Comparison of ENCODE assay signal across 15 cellular contexts in the genomic region with DNA sequence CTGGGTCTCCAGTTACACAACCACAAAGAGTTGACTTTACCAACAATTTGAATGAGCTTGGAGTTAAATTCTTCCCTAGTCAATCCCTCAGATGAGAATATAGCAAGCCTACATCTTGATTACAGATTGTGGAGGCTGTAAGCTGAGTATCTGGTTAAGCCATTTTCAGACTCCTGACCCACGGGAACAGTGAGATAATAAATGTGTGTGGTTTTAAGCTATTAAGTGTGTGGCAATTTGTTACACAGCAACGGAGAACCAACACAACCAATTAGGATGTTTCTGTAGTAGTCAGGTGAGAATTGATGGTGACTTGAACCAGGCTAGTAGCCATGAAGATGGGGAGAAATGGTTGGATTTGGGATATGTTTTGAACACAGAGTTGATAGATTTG. TPM values are rescaled to one million over a fixed set of nuclear protein-coding genes. Genes with fewer than 3 reads are reported as not detected.
DNase-seq lines count a peak whose midpoint lies in the region; ATAC-seq, FAIRE-seq and TF ChIP-seq lines count a peak whose summit lies in the region.
"Had no signal": no experiment of that assay in that cellular context is flagged by ENCODE, and none has a peak within 500 bp of the region (broad histone marks: within the 10 kb centered on the region; RNA-seq: fewer than 3 reads in every experiment).

No MANE protein-coding gene starts in this region.

- peaks cover 39% of the 10 kb centered on the region for H3K4me1 Mint-ChIP-seq in osteocyte (ENCODE audit: unreplicated experiment)
- peaks cover 0 to 2% (median 0%) of the 10 kb centered on the region in 4 donors for H3K4me1 Mint-ChIP-seq in naive thymus-derived CD8-positive, alpha-beta T cell

- no peaks in the 10 kb centered on the region for H3K9me3 ChIP-seq in A549
- H3K9me3 ChIP-seq: prostate gland had no signal

- FAIRE-seq in A549 (lab: Jason Lieb, UNC) = no peak
- FAIRE-seq: colon, H1 had no signal

- POLR2A ChIA-PET in A549 (lab: Yijun Ruan, JAX) = interaction anchor here (0.8 to 2.3 kb wide), 5 partner anchors 12 to 111 kb away, joined by 3 to 17 read pairs (median 4); a partner anchor contains a TSS
- POLR2A ChIA-PET in naive thymus-derived CD8-positive, alpha-beta T cell (lab: Charles Lee) = no interaction called here

- H3K9me3 Mint-ChIP-seq in osteocyte (ENCODE audit: unreplicated experiment) = no peaks in the 10 kb centered on the region
- no peaks in the 10 kb centered on the region for H3K9me3 Mint-ChIP-seq in naive thymus-derived CD8-positive, alpha-beta T cell

- CTCF ChIA-PET in A549 (lab: Yijun Ruan, JAX) = interaction anchor here (0.9 to 1.8 kb wide), 5 partner anchors 33 to 159 kb away, joined by 3 to 11 read pairs (median 4); no protein-coding TSS in a partner anchor

- peak overlapping the region; percentile 60 for H3K4me2 ChIP-seq in A549

- DNase-seq in A549 (ENCODE audit: low read depth in 1 of 2, low spot score in 1 of 2) (no peak), HuH-7 (ENCODE audit: low spot score) (peak; percentile 43), epithelial cell of prostate (ENCODE audit: low read depth, low spot score) (no peak), osteocyte (ENCODE audit: extremely low spot score, unreplicated experiment) (no peak), KG1 (lab: John Stamatoyannopoulos, UW) (no peak), foreskin keratinocyte (no peak)
- DNase-seq in naive thymus-derived CD8-positive, alpha-beta T cell = no peak
- DNase-seq: activated CD4-positive, alpha-beta T cell treated with anti-CD3 and anti-CD28 coated beads for 4 hours; activated gamma-delta T cell; hippocampal formation; NCI-H1436 treated with DMSO at 0.1 percent for 48 hours had no signal

- no peak for TF ChIP-seq CTCF in A549 (IDR thresholded peaks at IDR 0.05)
- TF ChIP-seq CTCF in osteocyte (IDR thresholded peaks at IDR 0.05) = no peak
- no peak for TF ChIP-seq CTCF in foreskin keratinocyte (conservative IDR thresholded peaks at IDR 0.05)

- no peak for TF ChIP-seq POLR2A in A549 (IDR thresholded peaks at IDR 0.05; ENCODE audit: low read length)

- no peak overlapping the region for H3K4me3 Mint-ChIP-seq in osteocyte (ENCODE audit: unreplicated experiment)
- no peak overlapping the region for H3K4me3 Mint-ChIP-seq in naive thymus-derived CD8-positive, alpha-beta T cell

- H3K4me1 ChIP-seq in A549 (peaks cover 59% of the 10 kb centered on the region), foreskin keratinocyte (peaks cover 18% of the 10 kb centered on the region)
- H3K4me1 ChIP-seq: prostate gland had no signal

- no peak for ATAC-seq in A549
- ATAC-seq in naive thymus-derived CD8-positive, alpha-beta T cell = no peak
- ATAC-seq in HG03460 (IDR thresholded peaks at IDR 0.05; ENCODE audit: unreplicated experiment) = no peak
- ATAC-seq in foreskin keratinocyte = no peak

- 57% methylated on average over 2 of the region's 2 CpGs for WGBS in A549 (ENCODE audit: missing lambda C conversion rate)

- TF ChIP-seq EP300 in A549 (IDR thresholded peaks at IDR 0.05) = no peak

- peak overlapping the region; percentile 83 for H3K27ac Mint-ChIP-seq in osteocyte (ENCODE audit: unreplicated experiment)
- no peak overlapping the region for H3K27ac Mint-ChIP-seq in naive thymus-derived CD8-positive, alpha-beta T cell

- H3K27ac ChIP-seq in A549 = peak overlapping the region; percentile 58 to 90
- peak overlapping the region; percentile 45 for H3K27ac ChIP-seq in epithelial cell of prostate
- H3K27ac ChIP-seq in foreskin keratinocyte = no peak overlapping the region
- H3K27ac ChIP-seq: prostate gland had no signal

- H3K27me3 ChIP-seq in foreskin keratinocyte = no peaks in the 10 kb centered on the region

- H3K27me3 Mint-ChIP-seq in osteocyte (ENCODE audit: unreplicated experiment) = no peaks in the 10 kb centered on the region
- no peaks in the 10 kb centered on the region for H3K27me3 Mint-ChIP-seq in naive thymus-derived CD8-positive, alpha-beta T cell

- TF ChIP-seq RAD21 in A549 (conservative IDR thresholded peaks at IDR 0.05 in 1 of 2, IDR thresholded peaks at IDR 0.05 in 1 of 2) = no peak

- no peak overlapping the region for H3K4me3 ChIP-seq in A549
- H3K4me3 ChIP-seq: prostate gland had no signal

- H3K36me3 Mint-ChIP-seq in osteocyte (ENCODE audit: unreplicated experiment) = no peaks in the 10 kb centered on the region
- H3K36me3 Mint-ChIP-seq in naive thymus-derived CD8-positive, alpha-beta T cell = no peaks in the 10 kb centered on the region

TF ChIP-seq in A549, 52 proteins besides CTCF, POLR2A, EP300 and RAD21:
- TF ChIP-seq ZC3H11A (IDR thresholded peaks at IDR 0.05) = no peak
- no peak for TF ChIP-seq RFX5 (IDR thresholded peaks at IDR 0.05)
- 0 out of 2 replicates have a peak, but pooled peaks have one; percentile 41 for TF ChIP-seq EHMT2 (IDR thresholded peaks at IDR 0.05; ENCODE audit: low read depth)
- TF ChIP-seq NR3C1 (IDR thresholded peaks at IDR 0.05) = no peak
- TF ChIP-seq POLR2AphosphoS2 (conservative IDR thresholded peaks at IDR 0.05; ENCODE audit: low read length) = no peak
- TF ChIP-seq HEYL (CRISPR knock-in tag; IDR thresholded peaks at IDR 0.05) = no peak
- no peak for TF ChIP-seq KDM1A (IDR thresholded peaks at IDR 0.05; ENCODE audit: low read depth)
- TF ChIP-seq EHF (CRISPR knock-in tag; IDR thresholded peaks at IDR 0.05) = no peak

RNA-seq across cellular contexts. Expression of a gene that starts 37.7 kb away (rescaled TPM):
- 49.1 and 70.2 TPM in 2 replicates for polyA plus RNA-seq in A549 (2011; rRNA removed)
- polyA plus RNA-seq in A549 (2012; cell fraction: cytosol; rRNA removed) = 5.8 and 6.6 TPM in 2 replicates
- polyA plus RNA-seq in A549 (2012; cell fraction: nucleus; rRNA removed) = 15.8 and 19.0 TPM in 2 replicates
- 33.6 to 38.1 TPM (median 35.1 TPM) in 3 replicates for polyA plus RNA-seq in A549 (2017; fragmentation: RNase III; extraction: RNeasy Plus Mini Kit Qiagen cat#74134 plus additional on column Dnase treatment)
- polyA minus RNA-seq in A549 (2011; rRNA and poly(A)+ RNA removed) = 50.1 and 55.9 TPM in 2 replicates
- total RNA-seq in osteocyte = 78.8 and 83.7 TPM in 2 replicates
- 10 to 100 TPM; 42.7 to 44.3 TPM for total RNA-seq in naive thymus-derived CD8-positive, alpha-beta T cell
- polyA plus RNA-seq in naive thymus-derived CD8-positive, alpha-beta T cell = 10 to 100 TPM in 1 of 3 donors, 1 to 10 TPM in 2; 7.6 to 13.1 (median 8.9) TPM
- total RNA-seq in foreskin keratinocyte = 44.1 and 45.9 TPM in 2 replicates
- polyA plus RNA-seq in foreskin keratinocyte = 2.9 and 3.3 TPM in 2 replicates
